24 cellular contexts compared by ENCODE assay signal in genomic region chr2:22455086-22455485, GRCh38.
"Had no signal": no experiment of that assay in that cellular context is flagged by ENCODE, and none has a peak within 500 bp of the region (broad histone marks: within the 10 kb centered on the region; RNA-seq: fewer than 3 reads in every experiment).

No MANE protein-coding gene starts in this region.

- H3K27ac ChIP-seq: left lung, ovary, right atrium auricular region, skin epidermis, spleen, suprapubic skin, thoracic aorta, tibial artery, upper lobe of right lung had no signal

- H3K36me3 ChIP-seq: left lung, ovary, right atrium auricular region, spleen, suprapubic skin, thoracic aorta, tibial artery, upper lobe of right lung had no signal

- ATAC-seq: left colon; natural killer cell; sciatic nerve; stimulated activated effector memory CD8-positive, alpha-beta T cell treated with anti-CD3 and anti-CD28 coated beads, Interleukin-12 subunit alpha, Interleukin-12 subunit beta, amount 100 ng/mL, for 72 hours; upper lobe of right lung had no signal

- H3K9me3 ChIP-seq: left lung, ovary, right atrium auricular region, spleen, suprapubic skin, thoracic aorta, tibial artery, upper lobe of right lung had no signal

- H3K27me3 ChIP-seq: left lung, ovary, right atrium auricular region, spleen, suprapubic skin, tibial artery, upper lobe of right lung had no signal

- FAIRE-seq: islet of Langerhans, kidney, urothelium cell line had no signal

- H3K4me1 ChIP-seq: left lung, right atrium auricular region, spleen, suprapubic skin, tibial artery, upper lobe of right lung had no signal

- DNase-seq: hypothalamus; immature natural killer cell; kidney; left colon; left lung; mesendoderm; naive B cell; natural killer cell; ovary; spleen; stimulated activated CD4-positive, alpha-beta T cell treated with anti-CD3 and anti-CD28 coated beads, Interleukin-4, amount 100 ng/mL, for 24 hours; stimulated activated naive CD4-positive, alpha-beta T cell; tibial artery; trophoblast cell; upper lobe of right lung had no signal

- H3K4me3 ChIP-seq: left lung, lung, ovary, right atrium auricular region, skin epidermis, spleen, suprapubic skin, thoracic aorta, tibial artery, upper lobe of right lung had no signal
